30 cellular contexts compared by ENCODE assay signal in genomic region chr12:5213990-5214389, GRCh38.
"Had no signal": no experiment of that assay in that cellular context is flagged by ENCODE, and none has a peak within 500 bp of the region (broad histone marks: within the 10 kb centered on the region; RNA-seq: fewer than 3 reads in every experiment).

No MANE protein-coding gene starts in this region.

- ATAC-seq: activated CD4-positive, alpha-beta T cell treated with anti-CD3 and anti-CD28 coated beads for 36 hours; activated CD8-positive, alpha-beta memory T cell treated with anti-CD3 and anti-CD28 coated beads, Interleukin-2, amount 10 ng/mL, durations not matched to agents 7 days and 5 days; activated CD8-positive, alpha-beta T cell treated with anti-CD3 and anti-CD28 coated beads, Interleukin-2, amount 10 ng/mL, durations not matched to agents 7 days and 5 days; activated naive CD8-positive, alpha-beta T cell treated with anti-CD3 and anti-CD28 coated beads, Interleukin-2, amount 50 U/mL, for 24 hours; esophagus mucosa had no signal

- H3K36me3 ChIP-seq: adrenal gland, breast epithelium, cardiac muscle cell, colonic mucosa had no signal

- H3K4me3 ChIP-seq: adrenal gland, breast epithelium, cardiac muscle cell, colonic mucosa had no signal

- FAIRE-seq: endometrium, endothelial cell of umbilical vein, frontal cortex had no signal

- H3K9me3 ChIP-seq: adrenal gland, breast epithelium, colonic mucosa had no signal

- H3K4me1 ChIP-seq: adrenal gland, breast epithelium, colonic mucosa had no signal

- DNase-seq: activated CD4-positive, alpha-beta memory T cell treated with anti-CD3 and anti-CD28 coated beads for 36 hours; activated CD4-positive, alpha-beta T cell treated with anti-CD3 and anti-CD28 coated beads for 36 hours; activated CD4-positive, alpha-beta T cell treated with anti-CD3 and anti-CD28 coated beads, Interleukin-2, amount 10 ng/mL, durations not matched to agents 24 days and 14 days; activated CD4-positive, CD25-positive, alpha-beta regulatory T cell; activated CD4-positive, CD25-positive, alpha-beta regulatory T cell treated with anti-CD3 and anti-CD28 coated beads, Interleukin-2, amount 50 U/mL, for 72 hours; activated CD8-positive, alpha-beta memory T cell treated with anti-CD3 and anti-CD28 coated beads, Interleukin-2, amount 10 ng/mL, durations not matched to agents 7 days and 5 days; activated CD8-positive, alpha-beta memory T cell treated with anti-CD3 and anti-CD28 coated beads, Interleukin-2, amount 50 U/mL, for 4 hours; activated CD8-positive, alpha-beta T cell treated with anti-CD3 and anti-CD28 coated beads, Interleukin-2, amount 10 ng/mL, durations not matched to agents 7 days and 5 days; activated effector memory CD4-positive, alpha-beta T cell treated with anti-CD3 and anti-CD28 coated beads, Interleukin-2, amount 50 U/mL, for 16 hours; activated naive CD4-positive, alpha-beta T cell treated with anti-CD3 and anti-CD28 coated beads for 36 hours; activated naive CD8-positive, alpha-beta T cell treated with anti-CD3 and anti-CD28 coated beads for 36 hours; activated naive CD8-positive, alpha-beta T cell treated with anti-CD3 and anti-CD28 coated beads, Interleukin-2, amount 50 U/mL, for 24 hours; activated T-cell treated with anti-CD3 and anti-CD28 coated beads, Interleukin-2, amount 50 U/mL, for 1 hour; activated T-cell treated with anti-CD3 and anti-CD28 coated beads, Interleukin-2, amount 50 U/mL, for 48 hours; adrenal gland; amygdala; aorta; central memory CD4-positive, alpha-beta T cell; cerebellar nuclear complex; colonic mucosa; effector CD8-positive, alpha-beta T cell; foreskin fibroblast; head of caudate nucleus; T-helper 2 cell had no signal

- H3K27me3 ChIP-seq: adrenal gland, breast epithelium, cardiac muscle cell, colonic mucosa had no signal

- H3K27ac ChIP-seq: adrenal gland, breast epithelium, cardiac muscle cell, colonic mucosa had no signal
